ENCODE assay signal across 1 cellular context in genomic region chr2:30765226-30765625, GRCh38.
TF ChIP-seq lines count a peak whose summit lies in the region.

No MANE protein-coding gene starts in this region.

TF ChIP-seq in H1, 55 proteins besides CTCF, POLR2A, EP300 and RAD21:
- TF ChIP-seq USF2 (IDR thresholded peaks at IDR 0.05; ENCODE audit: low read length): no peak
- TF ChIP-seq NRF1 (IDR thresholded peaks at IDR 0.05; ENCODE audit: low read depth, low read length): no peak
- no peak for TF ChIP-seq SP4 (IDR thresholded peaks at IDR 0.05; ENCODE audit: low read length)
- no peak for TF ChIP-seq SIX5 (IDR thresholded peaks at IDR 0.05; ENCODE audit: low read depth, low read length)
- TF ChIP-seq JUND (IDR thresholded peaks at IDR 0.05; ENCODE audit: low read length): no peak
- TF ChIP-seq ATF2 (IDR thresholded peaks at IDR 0.05; ENCODE audit: low read length): no peak
- TF ChIP-seq CHD1 (IDR thresholded peaks at IDR 0.05; ENCODE audit: low read depth, low read length): no peak
- no peak for TF ChIP-seq GABPA (IDR thresholded peaks at IDR 0.05; ENCODE audit: borderline replicate concordance, insufficient read depth, low read length)
- TF ChIP-seq CHD2 (IDR thresholded peaks at IDR 0.05; ENCODE audit: low read length): no peak
- TF ChIP-seq SRF (IDR thresholded peaks at IDR 0.05; ENCODE audit: low read depth, low read length): no peak
- TF ChIP-seq CBX8 (IDR thresholded peaks at IDR 0.05; ENCODE audit: borderline replicate concordance, low read depth, low read length): no peak
- TF ChIP-seq CTBP2 (IDR thresholded peaks at IDR 0.05; ENCODE audit: borderline replicate concordance, insufficient read depth, insufficient read length, low read length): no peak
- TF ChIP-seq KDM5A (IDR thresholded peaks at IDR 0.05; ENCODE audit: low read length): no peak
- no peak for TF ChIP-seq JUN (IDR thresholded peaks at IDR 0.05; ENCODE audit: low read depth, low read length)
